19 cellular contexts compared by ENCODE assay signal in the genomic region with DNA sequence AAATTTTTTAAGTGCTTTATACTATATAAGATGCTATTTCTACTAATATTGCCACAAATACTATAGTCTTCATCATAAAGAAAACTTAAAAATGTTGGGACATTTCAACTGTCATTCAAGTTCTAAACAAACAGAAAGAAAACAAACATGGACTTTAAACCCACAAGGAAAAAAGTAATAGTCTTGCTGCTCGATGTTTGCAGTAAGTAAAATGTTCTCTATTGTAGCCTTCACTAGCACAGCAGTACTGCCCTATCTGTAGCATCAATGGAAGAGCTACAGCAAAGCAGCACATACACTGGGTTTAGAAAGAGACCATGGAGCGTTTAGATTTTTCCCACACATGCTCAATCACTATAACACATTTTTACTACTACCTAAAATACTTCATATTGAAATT.
DNase-seq lines count a peak whose midpoint lies in the region; ATAC-seq, FAIRE-seq and TF ChIP-seq lines count a peak whose summit lies in the region.
"Had no signal": no experiment of that assay in that cellular context is flagged by ENCODE, and none has a peak within 500 bp of the region (broad histone marks: within the 10 kb centered on the region; RNA-seq: fewer than 3 reads in every experiment).

No MANE protein-coding gene starts in this region.

- intact Hi-C loops in A673 (cut with micrococcal nuclease; ENCODE audit: unreplicated experiment), result no loop called here
- intact Hi-C loops in right lobe of liver (cut with DNase I), result no loop called here

- no peaks in the 10 kb centered on the region for H4K20me1 ChIP-seq in H1 (replicated peaks in 1 of 2; ENCODE audit: control insufficient read depth in 1 of 2, insufficient read depth in 2 of 2, low read length in 2 of 2)
- H4K20me1 ChIP-seq: BLaER1 treated with 17β-estradiol and CSF1 and Interleukin-3, amounts not matched to agents 10 nM and 100 nM had no signal

- no peak overlapping the region for H3K14ac ChIP-seq in H1 (ENCODE audit: insufficient read length)

- no peak overlapping the region for H3K27ac ChIP-seq in A673 (ENCODE audit: low read depth, low read length, poor library complexity, severe bottlenecking)
- H3K27ac ChIP-seq in H1 (ENCODE audit: low read depth, low read length), result no peak overlapping the region
- peak overlapping the region in 1 of 3 donors; percentile 2 for H3K27ac ChIP-seq in right lobe of liver
- H3K27ac ChIP-seq: A549; BLaER1 treated with 17β-estradiol and CSF1 and Interleukin-3, amounts not matched to agents 10 nM and 100 nM; PC-9; RWPE1 had no signal

- TF ChIP-seq CTCF in A673 (conservative IDR thresholded peaks at IDR 0.05; ENCODE audit: low read depth, low read length) (no peak), H1 (IDR thresholded peaks at IDR 0.05; ENCODE audit: control extremely low read depth in 1 of 3, insufficient read depth in 1 of 3, low read depth in 1 of 3, low read length in 3 of 3) (no peak), right lobe of liver (IDR thresholded peaks at IDR 0.05) (no peak)

- H3K9me3 ChIP-seq in A673 (ENCODE audit: low read depth, low read length, poor library complexity, severe bottlenecking) (no peaks in the 10 kb centered on the region), H1 (ENCODE audit: insufficient read depth in 2 of 2, low read depth in 1 of 2, low read length in 1 of 2) (no peaks in the 10 kb centered on the region), right lobe of liver (no peaks in the 10 kb centered on the region)
- H3K9me3 ChIP-seq: A549; BLaER1 treated with 17β-estradiol and CSF1 and Interleukin-3, amounts not matched to agents 10 nM and 100 nM had no signal

- H3K79me1 ChIP-seq in H1 (ENCODE audit: low read depth, low read length), result no peaks in the 10 kb centered on the region

- no peak overlapping the region for H2BK15ac ChIP-seq in H1 (ENCODE audit: low read length)

- H2BK120ac ChIP-seq in H1 (replicated peaks; ENCODE audit: low read depth, low read length), result no peak overlapping the region

- no peaks in the 10 kb centered on the region for H3K27me3 ChIP-seq in A673 (replicated peaks; ENCODE audit: insufficient read depth, low read depth, low read length, poor library complexity)
- no peaks in the 10 kb centered on the region for H3K27me3 ChIP-seq in H1 (replicated peaks in 1 of 4; ENCODE audit: control insufficient read depth in 3 of 4, extremely low read depth in 1 of 4, insufficient read depth in 3 of 4, low read length in 3 of 4)
- no peaks in the 10 kb centered on the region for H3K27me3 ChIP-seq in right lobe of liver

- H2BK12ac ChIP-seq in H1 (ENCODE audit: low read depth, low read length), result no peak overlapping the region

- BruUV-seq in A673 (replicated peaks; lab: Mats Ljungman, UMichigan), result no TSS peak

- H3K56ac ChIP-seq in H1 (replicated peaks; ENCODE audit: insufficient read length, low read depth, low read length), result no peak overlapping the region

- DNase-seq in A673 (ENCODE audit: low spot score), result no peak
- peak; percentile 51 to 71 for DNase-seq in NCI-H1930 (lab: John Stamatoyannopoulos, UW)
- DNase-seq in H1 (ENCODE audit: low read depth in 1 of 2, low spot score in 2 of 2), result no peak
- DNase-seq in right lobe of liver, result no peak
- no peak for DNase-seq in DMS 273 (lab: John Stamatoyannopoulos, UW; ENCODE audit: unreplicated experiment)
- no peak for DNase-seq in hypothalamus (lab: John Stamatoyannopoulos, UW)
- DNase-seq in NCI-H2107 treated with DMSO at 0.1 percent for 48 hours (lab: John Stamatoyannopoulos, UW; ENCODE audit: unreplicated experiment), result no peak
- DNase-seq in activated naive CD4-positive, alpha-beta T cell (lab: John Stamatoyannopoulos, UW), result no peak
- DNase-seq: Calu3; CD8-positive, alpha-beta T cell; GDM1; NCI-H2029; NCI-H82; PC-9 had no signal

- H4K5ac ChIP-seq in H1 (ENCODE audit: insufficient read length, low read depth, low read length), result no peak overlapping the region

- H3K4ac ChIP-seq in H1 (replicated peaks; ENCODE audit: insufficient read length, low read depth, low read length), result no peak overlapping the region

- 79% methylated on average over 2 of the region's 2 CpGs; no CpG with 5 or more reads in 1 of the 2 experiments for WGBS in H1 (ENCODE audit: extremely low coverage in 1 of 2, insufficient coverage in 1 of 2, insufficient read length in 1 of 2, insufficient replicate concordance in 2 of 2, low coverage in 1 of 2, low lambda C conversion rate in 2 of 2, missing lambda C conversion rate in 1 of 2), 2 experiments
- 25% methylated on average over 2 of the region's 2 CpGs for WGBS in right lobe of liver (ENCODE audit: insufficient coverage, low coverage, low lambda C conversion rate, missing lambda C conversion rate)

- no peak overlapping the region for H2AFZ ChIP-seq in H1 (ENCODE audit: low read length)
- H2AFZ ChIP-seq: GM23338, PC-9 had no signal

- no peak overlapping the region for H4K8ac ChIP-seq in H1 (ENCODE audit: extremely low read depth, insufficient read depth, low read length)

- peak; percentile 28 for FAIRE-seq in H1 (lab: Jason Lieb, UNC)
- FAIRE-seq: K562 had no signal

- no peak overlapping the region for H2BK20ac ChIP-seq in H1 (ENCODE audit: low read length)

- CTCF ChIA-PET in A673 (lab: Charles Lee) (no interaction called here), H1 (lab: Charles Lee; ENCODE audit: partially characterized antibody) (no interaction called here)

- TF ChIP-seq EP300 in H1 (IDR thresholded peaks at IDR 0.05; ENCODE audit: borderline replicate concordance in 1 of 2, low read depth in 2 of 2, low read length in 2 of 2), result no peak

- H3K23me2 ChIP-seq in H1 (ENCODE audit: low read depth, low read length), result no peaks in the 10 kb centered on the region

- H3K4me2 ChIP-seq in H1 (ENCODE audit: insufficient read depth in 1 of 2, low read depth in 2 of 2, low read length in 2 of 2), result no peak overlapping the region
- H3K4me2 ChIP-seq: A549; BLaER1 treated with 17β-estradiol and CSF1 and Interleukin-3, amounts not matched to agents 10 nM and 100 nM; GM23338; PC-9 had no signal

- no peak overlapping the region for H2AK5ac ChIP-seq in H1 (ENCODE audit: low read depth, low read length)

- peak overlapping the region; percentile 4 for H3K4me3 ChIP-seq in A673 (ENCODE audit: low read depth, low read length, poor library complexity, severe bottlenecking)
- H3K4me3 ChIP-seq in H1 (ENCODE audit: extremely low read depth in 1 of 4, insufficient read depth in 2 of 4, low read depth in 3 of 4, low read length in 4 of 4), result no peak overlapping the region
- no peak overlapping the region for H3K4me3 ChIP-seq in right lobe of liver
- H3K4me3 ChIP-seq: A549; BLaER1 treated with 17β-estradiol and CSF1 and Interleukin-3, amounts not matched to agents 10 nM and 100 nM; GM23338; K562; PC-9 had no signal

- H4K91ac ChIP-seq in H1 (replicated peaks; ENCODE audit: insufficient read length, low read length), result no peak overlapping the region

- no peak overlapping the region for H3K9ac ChIP-seq in H1 (replicated peaks in 1 of 4; ENCODE audit: extremely low read depth in 1 of 4, low read depth in 3 of 4, low read length in 3 of 4)
- H3K9ac ChIP-seq: BLaER1 treated with 17β-estradiol and CSF1 and Interleukin-3, amounts not matched to agents 10 nM and 100 nM had no signal

- H3K23ac ChIP-seq in H1 (ENCODE audit: insufficient read length), result no peak overlapping the region

- no peak for TF ChIP-seq POLR2A in H1 (IDR thresholded peaks at IDR 0.05; ENCODE audit: control extremely low read depth in 1 of 2, low read depth in 2 of 2, low read length in 2 of 2)
- no peak for TF ChIP-seq POLR2A in right lobe of liver (IDR thresholded peaks at IDR 0.05)

- H3K4me1 ChIP-seq in A673 (ENCODE audit: insufficient read depth, low read length, poor library complexity, severe bottlenecking) (peaks cover 18% of the 10 kb centered on the region), H1 (replicated peaks in 1 of 4; ENCODE audit: control insufficient read depth in 3 of 4, insufficient read depth in 4 of 4, low read length in 3 of 4) (peaks cover 0 to 6% (median 0%) of the 10 kb centered on the region in 4 experiments; a peak in 1 of 7 replicates), right lobe of liver (peaks cover 0 to 9% (median 0%) of the 10 kb centered on the region in 4 donors)
- H3K4me1 ChIP-seq: A549; BLaER1 treated with 17β-estradiol and CSF1 and Interleukin-3, amounts not matched to agents 10 nM and 100 nM had no signal

- no peak overlapping the region for H3K18ac ChIP-seq in H1 (ENCODE audit: extremely low read depth, low read length)

- no peaks in the 10 kb centered on the region for H3K79me2 ChIP-seq in H1 (ENCODE audit: control insufficient read depth in 1 of 2, insufficient read depth in 2 of 2, low read length in 2 of 2)

- H3K36me3 ChIP-seq in A673 (ENCODE audit: insufficient read depth, low read length, poor library complexity, severe bottlenecking), result no peaks in the 10 kb centered on the region
- no peaks in the 10 kb centered on the region for H3K36me3 ChIP-seq in H1 (ENCODE audit: control insufficient read depth in 2 of 4, insufficient read depth in 4 of 4, low read length in 3 of 4)
- no peaks in the 10 kb centered on the region for H3K36me3 ChIP-seq in right lobe of liver
- H3K36me3 ChIP-seq: BLaER1 treated with 17β-estradiol and CSF1 and Interleukin-3, amounts not matched to agents 10 nM and 100 nM had no signal

- POLR2A ChIA-PET in A673 (lab: Charles Lee; ENCODE audit: low non-redundant PET), result interaction anchor here (0.5 to 0.6 kb wide), 2 partner anchors 15 to 149 kb away, joined by 3 to 5 read pairs; no protein-coding TSS in a partner anchor
- POLR2A ChIA-PET in H1 (lab: Charles Lee; ENCODE audit: partially characterized antibody), result no interaction called here

- no peak for TF ChIP-seq RAD21 in H1 (IDR thresholded peaks at IDR 0.05 in 1 of 2, conservative IDR thresholded peaks at IDR 0.05 in 1 of 2; ENCODE audit: low read depth in 2 of 2, low read length in 2 of 2)

- ATAC-seq in right lobe of liver, result peak; percentile 56 to 77 (median 63)
- ATAC-seq: A549; CD8-positive, alpha-beta T cell; GM23338; K562 had no signal

- no peak overlapping the region for H2BK5ac ChIP-seq in H1 (ENCODE audit: low read depth, low read length)

TF ChIP-seq in H1, 55 proteins besides CTCF, POLR2A, EP300 and RAD21 (continues in another document):
- TF ChIP-seq SP2 (IDR thresholded peaks at IDR 0.05; ENCODE audit: low read length) (no peak), KDM1A (IDR thresholded peaks at IDR 0.05; ENCODE audit: borderline replicate concordance, low read length) (no peak), ATF3 (IDR thresholded peaks at IDR 0.05; ENCODE audit: insufficient read depth, low read depth, low read length) (no peak), JUN (IDR thresholded peaks at IDR 0.05; ENCODE audit: low read depth, low read length) (no peak), HDAC6 (IDR thresholded peaks at IDR 0.05; ENCODE audit: low read depth, low read length) (no peak), MAFK (IDR thresholded peaks at IDR 0.05; ENCODE audit: low read depth, low read length) (no peak), GABPA (IDR thresholded peaks at IDR 0.05; ENCODE audit: borderline replicate concordance, insufficient read depth, low read length) (no peak), POLR2AphosphoS5 (IDR thresholded peaks at IDR 0.05; ENCODE audit: low read depth, low read length) (no peak)

Comparison
In these comparisons a context has a peak if more than half of its experiments do, and no peak if none do; other contexts are left out.
1. DNase-seq: peak in NCI-H1930 (2 of 2); none in A673 (single experiment), H1 (0 of 2), right lobe of liver (0 of 3), DMS 273 (single experiment), hypothalamus (0 of 51), NCI-H2107 treated with DMSO at 0.1 percent for 48 hours (single experiment) and activated naive CD4-positive, alpha-beta T cell (0 of 4).